Comparison of ENCODE assay signal across 7 cellular contexts in the genomic region with DNA sequence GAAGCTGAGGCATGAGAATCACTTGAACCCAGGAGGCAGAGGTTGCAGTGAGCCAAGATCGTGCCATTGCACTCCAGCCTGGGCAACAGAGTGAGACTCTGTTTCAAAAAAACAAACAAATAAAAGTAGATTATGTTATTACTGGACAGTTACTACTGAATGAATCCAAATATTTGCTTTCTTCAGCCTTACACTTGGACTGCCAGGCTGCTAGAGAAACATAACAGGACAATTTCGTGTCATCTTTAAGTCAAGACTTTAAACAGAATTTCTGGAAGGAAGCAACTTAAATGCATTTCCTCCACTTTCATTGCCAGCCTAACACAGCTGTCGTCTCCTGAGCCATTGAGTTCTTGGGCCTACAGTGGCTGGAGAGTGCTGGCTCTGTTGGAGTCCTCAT.
"Had no signal": no experiment of that assay in that cellular context is flagged by ENCODE, and none has a peak within 500 bp of the region (broad histone marks: within the 10 kb centered on the region; RNA-seq: fewer than 3 reads in every experiment).

No MANE protein-coding gene starts in this region.

- H3K27ac ChIP-seq: HL-60, KMS-11 had no signal

- H3K9ac ChIP-seq: KMS-11 had no signal

- H3K4me3 ChIP-seq: K562 had no signal

- H3K4me3 Mint-ChIP-seq: IgD-negative memory B cell had no signal

- ATAC-seq: HepG2 had no signal

- DNase-seq: KBM-7, KG1 had no signal

- H3K4me1 Mint-ChIP-seq: IgD-negative memory B cell had no signal

- H3K9me3 Mint-ChIP-seq: IgD-negative memory B cell had no signal

- H3K27ac Mint-ChIP-seq: IgD-negative memory B cell had no signal

- H3K4me2 ChIP-seq: KMS-11 had no signal

- H3K36me3 Mint-ChIP-seq: IgD-negative memory B cell had no signal
